Comparison of ENCODE assay signal across 20 cellular contexts in the genomic region with DNA sequence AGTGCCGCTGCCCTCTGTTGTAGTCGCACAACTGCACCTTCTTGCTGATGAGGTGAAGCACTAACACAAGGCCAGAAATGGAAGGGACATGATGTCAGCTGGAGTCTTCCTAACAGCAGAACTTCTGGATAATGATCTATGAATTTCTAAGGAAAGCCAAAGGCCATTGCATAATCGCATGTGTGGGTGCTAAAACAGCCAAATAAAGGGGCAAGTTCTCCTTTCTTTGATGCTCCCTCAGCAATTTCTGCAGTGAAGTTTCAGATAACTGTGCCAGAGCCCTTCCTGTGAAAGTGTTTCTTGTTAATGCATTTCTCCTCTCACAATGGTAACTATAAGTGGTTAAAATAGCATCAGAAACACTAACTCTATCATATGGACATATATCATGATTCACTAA. TPM values are rescaled to one million over a fixed set of nuclear protein-coding genes. Genes with fewer than 3 reads are reported as not detected.
DNase-seq lines count a peak whose midpoint lies in the region; ATAC-seq, FAIRE-seq and TF ChIP-seq lines count a peak whose summit lies in the region.
"Had no signal": no experiment of that assay in that cellular context is flagged by ENCODE, and none has a peak within 500 bp of the region (broad histone marks: within the 10 kb centered on the region; RNA-seq: fewer than 3 reads in every experiment).

No MANE protein-coding gene starts in this region.

- H3K27ac ChIP-seq in right cardiac atrium (ENCODE audit: low read length), result no peak overlapping the region
- H3K27ac ChIP-seq in upper lobe of right lung, result no peak overlapping the region
- H3K27ac ChIP-seq: A549, SK-N-MC had no signal

- peaks cover 6% of the 10 kb centered on the region for H3K9me3 Mint-ChIP-seq in dendritic cell treated with granulocyte-macrophage colony-stimulating factor and Interleukin-4, amounts not matched to agents 40 ng/mL and 50 ng/mL, for 4 days

- TF ChIP-seq CTCF in upper lobe of right lung (IDR thresholded peaks at IDR 0.05), result no peak

- ATAC-seq in Right ventricle myocardium superior (ENCODE audit: poor library complexity), result peak; percentile 31
- no peak for ATAC-seq in right cardiac atrium
- peak; percentile 40 for ATAC-seq in upper lobe of right lung
- ATAC-seq: A549 had no signal

- intact Hi-C loops in Right ventricle myocardium superior (cut with DNase I), result no loop called here
- intact Hi-C loops in right cardiac atrium (cut with DNase I), result no loop called here
- intact Hi-C loops in dendritic cell treated with granulocyte-macrophage colony-stimulating factor and Interleukin-4, amounts not matched to agents 40 ng/mL and 50 ng/mL, for 4 days (cut with micrococcal nuclease), result no loop called here
- intact Hi-C loops in upper lobe of right lung (cut with DNase I), result no loop called here

- H3K4me1 ChIP-seq in right cardiac atrium (ENCODE audit: control insufficient read depth, insufficient read depth, low read length) (peaks cover 5% of the 10 kb centered on the region), upper lobe of right lung (no peaks in the 10 kb centered on the region)
- H3K4me1 ChIP-seq: A549 had no signal

- H3K4me3 ChIP-seq in right cardiac atrium (ENCODE audit: low read length) (no peak overlapping the region), upper lobe of right lung (no peak overlapping the region)
- H3K4me3 ChIP-seq: A549, SK-N-MC had no signal

- peak overlapping the region; percentile 42 for H3K4me3 Mint-ChIP-seq in dendritic cell treated with granulocyte-macrophage colony-stimulating factor and Interleukin-4, amounts not matched to agents 40 ng/mL and 50 ng/mL, for 4 days

- H3K4me1 Mint-ChIP-seq in dendritic cell treated with granulocyte-macrophage colony-stimulating factor and Interleukin-4, amounts not matched to agents 40 ng/mL and 50 ng/mL, for 4 days (ENCODE audit: low read depth), result peaks cover 87% of the 10 kb centered on the region

- H3K9me3 ChIP-seq in right cardiac atrium (ENCODE audit: control insufficient read depth, low read length), result no peaks in the 10 kb centered on the region
- no peaks in the 10 kb centered on the region for H3K9me3 ChIP-seq in upper lobe of right lung
- H3K9me3 ChIP-seq: A549 had no signal

- peaks cover 5% of the 10 kb centered on the region for H3K36me3 Mint-ChIP-seq in dendritic cell treated with granulocyte-macrophage colony-stimulating factor and Interleukin-4, amounts not matched to agents 40 ng/mL and 50 ng/mL, for 4 days (ENCODE audit: low read depth)

- no peak for DNase-seq in Right ventricle myocardium superior
- no peak for DNase-seq in right cardiac atrium
- DNase-seq in MV-4-11 (lab: John Stamatoyannopoulos, UW), result peak; percentile 72
- DNase-seq in upper lobe of right lung, result no peak
- no peak for DNase-seq in activated CD8-positive, alpha-beta memory T cell treated with anti-CD3 and anti-CD28 coated beads, Interleukin-2, amount 50 U/mL, for 4 hours
- no peak for DNase-seq in HTR-8/SVneo (ENCODE audit: insufficient read length, low spot score)
- no peak for DNase-seq in NCI-H2081 treated with DMSO at 0.1 percent for 48 hours (lab: John Stamatoyannopoulos, UW)
- DNase-seq: C1 segment of cervical spinal cord, DMS79, NCI-H1417 treated with DMSO at 0.1 percent for 48 hours, NCI-H187 treated with DMSO at 0.1 percent for 48 hours, NCI-H226, NCI-H524 treated with DMSO at 0.1 percent for 48 hours, SHP77 had no signal

- no peaks in the 10 kb centered on the region for H3K36me3 ChIP-seq in upper lobe of right lung

- peaks cover 5% of the 10 kb centered on the region for H3K27me3 Mint-ChIP-seq in dendritic cell treated with granulocyte-macrophage colony-stimulating factor and Interleukin-4, amounts not matched to agents 40 ng/mL and 50 ng/mL, for 4 days

- H3K27ac Mint-ChIP-seq in dendritic cell treated with granulocyte-macrophage colony-stimulating factor and Interleukin-4, amounts not matched to agents 40 ng/mL and 50 ng/mL, for 4 days, result peak overlapping the region; percentile 90

- H3K27me3 ChIP-seq in right cardiac atrium (ENCODE audit: control insufficient read depth, insufficient read depth) (no peaks in the 10 kb centered on the region), upper lobe of right lung (no peaks in the 10 kb centered on the region)

- 81% methylated on average over 3 of the region's 3 CpGs for WGBS in right cardiac atrium

- no peak for FAIRE-seq in HTR-8/SVneo (lab: Jason Lieb, UNC)
- FAIRE-seq: A549, GM12892, GM18507, RCC 7860 had no signal

RNA-seq across cellular contexts. Expression of a gene that starts 8.0 kb away (rescaled TPM):
- total RNA-seq in Right ventricle myocardium superior, result 136 TPM
- 100 to 1,000 TPM in 2 of 4 donors, 10 to 100 TPM in 2; 77.9 to 140 (median 107) TPM for total RNA-seq in right cardiac atrium
- polyA plus RNA-seq in right cardiac atrium, result 9.4 TPM
- total RNA-seq in upper lobe of right lung, result 94.5 TPM
- polyA plus RNA-seq: A549 had no signal

Comparison
In these comparisons a context has a peak if more than half of its experiments do, and no peak if none do; other contexts are left out.
1. ATAC-seq: peak in Right ventricle myocardium superior (single experiment) and upper lobe of right lung (single experiment); none in right cardiac atrium (0 of 2).